ENCODE assay signal across 16 cellular contexts in the genomic region with DNA sequence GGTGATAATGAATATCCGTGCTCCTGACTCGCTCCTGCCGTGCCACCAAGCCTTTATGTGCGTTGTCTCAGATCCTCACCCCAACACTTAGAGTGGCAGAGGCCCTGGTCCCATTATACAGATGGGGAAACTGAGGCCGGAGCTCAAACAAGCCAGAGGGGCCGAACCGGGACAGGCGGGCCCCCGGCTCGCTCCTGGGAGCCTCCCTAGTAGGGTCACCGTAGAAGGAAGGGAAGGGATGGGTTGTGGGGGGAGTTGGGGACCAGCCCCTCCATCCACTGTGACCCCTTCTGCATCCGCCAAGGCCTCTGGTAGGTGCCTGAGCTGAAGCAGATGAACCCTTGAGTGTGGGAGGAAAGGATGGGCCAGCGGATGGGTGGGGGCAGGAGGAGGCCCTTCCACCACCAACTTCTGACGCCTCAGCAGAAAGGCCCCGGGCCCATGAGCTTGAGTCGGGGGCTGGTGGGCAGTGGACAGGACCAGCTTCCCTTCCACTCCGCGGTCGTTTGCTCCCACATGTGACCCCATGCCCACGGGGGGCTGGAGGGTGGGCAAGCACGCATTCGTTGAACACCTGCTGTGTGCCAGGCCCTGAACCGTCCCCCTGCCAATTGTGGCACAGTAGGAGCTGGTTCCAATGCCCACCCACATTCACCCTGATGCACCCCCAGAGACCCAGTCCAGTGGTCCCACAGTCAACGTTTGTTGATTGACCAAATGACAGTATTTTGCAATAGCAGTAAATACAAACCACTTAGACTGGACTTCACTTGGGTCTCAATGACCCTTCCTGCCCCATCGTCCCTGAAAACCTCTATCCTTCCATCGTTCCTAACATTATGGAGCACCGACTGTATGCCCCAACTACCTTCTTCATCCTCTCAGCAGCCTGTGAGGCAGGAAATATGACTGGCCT. TPM values are rescaled to one million over a fixed set of nuclear protein-coding genes. Genes with fewer than 3 reads are reported as not detected.
DNase-seq lines count a peak whose midpoint lies in the region; ATAC-seq, FAIRE-seq and TF ChIP-seq lines count a peak whose summit lies in the region.
"Had no signal": no experiment of that assay in that cellular context is flagged by ENCODE, and none has a peak within 500 bp of the region (broad histone marks: within the 10 kb centered on the region; RNA-seq: fewer than 3 reads in every experiment).

No MANE protein-coding gene starts in this region.

- no peak overlapping the region for H3K23ac ChIP-seq in H1 (ENCODE audit: insufficient read length)

- POLR2A ChIA-PET in H1 (lab: Charles Lee; ENCODE audit: partially characterized antibody), result no interaction called here

- H3K79me2 ChIP-seq in H1 (ENCODE audit: control insufficient read depth in 1 of 2, insufficient read depth in 2 of 2, low read length in 2 of 2), result no peaks in the 10 kb centered on the region
- H3K79me2 ChIP-seq in neural cell (replicated peaks; ENCODE audit: insufficient read depth, low read length), result no peaks in the 10 kb centered on the region

- H3K4ac ChIP-seq in H1 (replicated peaks; ENCODE audit: insufficient read length, low read depth, low read length), result peak overlapping the region; percentile 3

- no peak overlapping the region for H3K27ac ChIP-seq in HUES48 (ENCODE audit: low read depth, low read length)
- no peak overlapping the region for H3K27ac ChIP-seq in H1 (ENCODE audit: low read depth, low read length)
- no peak overlapping the region for H3K27ac ChIP-seq in neural cell (ENCODE audit: low read length)

- H2AK5ac ChIP-seq in H1 (ENCODE audit: low read depth, low read length), result no peak overlapping the region

- TF ChIP-seq EP300 in H1 (IDR thresholded peaks at IDR 0.05; ENCODE audit: borderline replicate concordance in 1 of 2, low read depth in 2 of 2, low read length in 2 of 2) (no peak), neural cell (conservative IDR thresholded peaks at IDR 0.05; ENCODE audit: poor library complexity, severe bottlenecking) (no peak)

- H3K36me3 ChIP-seq in ES-I3 (ENCODE audit: insufficient read depth, low read length), result no peaks in the 10 kb centered on the region
- no peaks in the 10 kb centered on the region for H3K36me3 ChIP-seq in HUES48 (ENCODE audit: control insufficient read depth, insufficient read depth, low read length)
- H3K36me3 ChIP-seq in H1 (ENCODE audit: control insufficient read depth in 2 of 4, insufficient read depth in 4 of 4, low read length in 3 of 4), result no peaks in the 10 kb centered on the region
- H3K36me3 ChIP-seq in neural cell (ENCODE audit: insufficient read depth, low read length), result no peaks in the 10 kb centered on the region

- 0 out of 2 replicates have a peak overlapping the region, but pooled peaks have one; percentile 27 for H2BK12ac ChIP-seq in H1 (ENCODE audit: low read depth, low read length)

- H3K4me2 ChIP-seq in H1 (ENCODE audit: insufficient read depth in 1 of 2, low read depth in 2 of 2, low read length in 2 of 2) (peak overlapping the region; percentile 43 to 55; a peak in 3 of 4 replicates), neural cell (ENCODE audit: low read length) (no peak overlapping the region)

- no peaks in the 10 kb centered on the region for H3K79me1 ChIP-seq in H1 (ENCODE audit: low read depth, low read length)

- peak overlapping the region; percentile 30; the same call in 1 of the 2 replicates for H3K9ac ChIP-seq in ES-I3 (ENCODE audit: low read depth, low read length)
- H3K9ac ChIP-seq in HUES48 (ENCODE audit: low read depth, low read length), result no peak overlapping the region
- no peak overlapping the region for H3K9ac ChIP-seq in H1 (replicated peaks in 1 of 4; ENCODE audit: extremely low read depth in 1 of 4, low read depth in 3 of 4, low read length in 3 of 4)
- H3K9ac ChIP-seq in neural cell (ENCODE audit: low read length), result no peak overlapping the region

- H3K18ac ChIP-seq in H1 (ENCODE audit: extremely low read depth, low read length), result no peak overlapping the region

- peaks cover 61% of the 10 kb centered on the region for H3K27me3 ChIP-seq in HUES48 (ENCODE audit: control insufficient read depth, insufficient read depth, low read length)
- H3K27me3 ChIP-seq in H1 (replicated peaks in 1 of 4; ENCODE audit: control insufficient read depth in 3 of 4, extremely low read depth in 1 of 4, insufficient read depth in 3 of 4, low read length in 3 of 4), result peaks cover 14 to 52% (median 42%) of the 10 kb centered on the region in 4 experiments
- peaks cover 33% of the 10 kb centered on the region for H3K27me3 ChIP-seq in neural cell (ENCODE audit: insufficient read depth, low read depth, low read length)

- no peak overlapping the region for H3K14ac ChIP-seq in H1 (ENCODE audit: insufficient read length)

- no peaks in the 10 kb centered on the region; the same call in none of the 2 replicates for H3K23me2 ChIP-seq in H1 (ENCODE audit: low read depth, low read length)

- TF ChIP-seq CTCF in H1 (IDR thresholded peaks at IDR 0.05; ENCODE audit: control extremely low read depth in 1 of 3, insufficient read depth in 1 of 3, low read depth in 1 of 3, low read length in 3 of 3) (no peak), neural cell (IDR thresholded peaks at IDR 0.05; ENCODE audit: poor library complexity, severe bottlenecking) (no peak)

- H3K56ac ChIP-seq in H1 (replicated peaks; ENCODE audit: insufficient read length, low read depth, low read length), result no peak overlapping the region

- peaks cover 0 to 6% of the 10 kb centered on the region in 2 experiments for H4K20me1 ChIP-seq in H1 (replicated peaks in 1 of 2; ENCODE audit: control insufficient read depth in 1 of 2, insufficient read depth in 2 of 2, low read length in 2 of 2)
- no peaks in the 10 kb centered on the region for H4K20me1 ChIP-seq in neural cell (ENCODE audit: insufficient read depth)

- peak overlapping the region; percentile 83; the same call in 1 of the 2 replicates for H4K8ac ChIP-seq in H1 (ENCODE audit: extremely low read depth, insufficient read depth, low read length)

- no peak overlapping the region for H2BK20ac ChIP-seq in H1 (ENCODE audit: low read length)

- no peak for TF ChIP-seq POLR2A in H1 (IDR thresholded peaks at IDR 0.05; ENCODE audit: control extremely low read depth in 1 of 2, low read depth in 2 of 2, low read length in 2 of 2)

- H4K91ac ChIP-seq in H1 (replicated peaks; ENCODE audit: insufficient read length, low read length), result no peak overlapping the region

- WGBS in H1 (ENCODE audit: extremely low coverage in 1 of 2, insufficient coverage in 1 of 2, insufficient read length in 1 of 2, insufficient replicate concordance in 2 of 2, low coverage in 1 of 2, low lambda C conversion rate in 2 of 2, missing lambda C conversion rate in 1 of 2), 2 experiments, result 70% methylated on average over 24 of the region's 27 CpGs; no CpG with 5 or more reads in 1 of the 2 experiments

- DNase-seq in H1 (ENCODE audit: low read depth in 1 of 2, low spot score in 2 of 2), result no peak
- DNase-seq in occipital lobe (lab: John Stamatoyannopoulos, UW), result no peak
- no peak for DNase-seq in left colon
- DNase-seq: DMS 273 treated with DMSO at 0.1 percent for 48 hours, Kasumi-1, NCI-H1105, NCI-H187, NCI-H2171, NCI-H446, NCI-H69 had no signal

- no peak overlapping the region for H2BK5ac ChIP-seq in H1 (ENCODE audit: low read depth, low read length)

- intact Hi-C loops in left colon (cut with DNase I, micrococcal nuclease), result loop anchor here (10.0 kb wide), 2 partner anchors 88 to 132 kb away; no protein-coding TSS in a partner anchor

- H3K4me1 ChIP-seq in ES-I3 (ENCODE audit: insufficient read depth, low read length) (no peaks in the 10 kb centered on the region), HUES48 (ENCODE audit: control insufficient read depth, insufficient read depth, low read length) (no peaks in the 10 kb centered on the region), H1 (replicated peaks in 1 of 4; ENCODE audit: control insufficient read depth in 3 of 4, insufficient read depth in 4 of 4, low read length in 3 of 4) (peaks cover 0 to 6% (median 2%) of the 10 kb centered on the region in 4 experiments; a peak in 4 of 7 replicates)

- H3K4me3 ChIP-seq in HUES48 (ENCODE audit: low read depth, low read length), result peak overlapping the region; percentile 45; the same call in 1 of the 2 replicates
- peak overlapping the region in 2 of 4 experiments; percentile 18 to 59; a peak in 4 of 8 replicates for H3K4me3 ChIP-seq in H1 (ENCODE audit: extremely low read depth in 1 of 4, insufficient read depth in 2 of 4, low read depth in 3 of 4, low read length in 4 of 4)
- peak overlapping the region; percentile 34 for H3K4me3 ChIP-seq in neural cell (ENCODE audit: low read length)

- H2AFZ ChIP-seq in H1 (ENCODE audit: low read length), result no peak overlapping the region
- no peak overlapping the region for H2AFZ ChIP-seq in neural cell (ENCODE audit: low read depth, low read length)

- CTCF ChIA-PET in H1 (lab: Charles Lee; ENCODE audit: partially characterized antibody), result interaction anchor here (1.0 to 1.9 kb wide), 4 partner anchors 47 to 150 kb away, joined by 3 to 5 read pairs (median 3); no protein-coding TSS in a partner anchor

- no peaks in the 10 kb centered on the region for H3K9me2 ChIP-seq in neural cell (ENCODE audit: insufficient read depth, low read length)

- FAIRE-seq in H1 (lab: Jason Lieb, UNC), result no peak
- FAIRE-seq: GM12892 had no signal

- H4K5ac ChIP-seq in H1 (ENCODE audit: insufficient read length, low read depth, low read length), result no peak overlapping the region

- TF ChIP-seq RAD21 in H1 (IDR thresholded peaks at IDR 0.05 in 1 of 2, conservative IDR thresholded peaks at IDR 0.05 in 1 of 2; ENCODE audit: low read depth in 2 of 2, low read length in 2 of 2) (no peak), neural cell (conservative IDR thresholded peaks at IDR 0.05) (no peak)

- H2BK120ac ChIP-seq in H1 (replicated peaks; ENCODE audit: low read depth, low read length), result no peak overlapping the region

- no peak overlapping the region for H2BK15ac ChIP-seq in H1 (ENCODE audit: low read length)

- no peaks in the 10 kb centered on the region for H3F3A ChIP-seq in neural cell (ENCODE audit: insufficient read depth, low read length, poor library complexity, severe bottlenecking)

- no peaks in the 10 kb centered on the region for H3K9me3 ChIP-seq in ES-I3 (ENCODE audit: control insufficient read depth, insufficient read depth, low read length)
- H3K9me3 ChIP-seq in HUES48 (ENCODE audit: control insufficient read depth, insufficient read depth, low read length), result no peaks in the 10 kb centered on the region
- H3K9me3 ChIP-seq in H1 (ENCODE audit: insufficient read depth in 2 of 2, low read depth in 1 of 2, low read length in 1 of 2), result no peaks in the 10 kb centered on the region
- H3K9me3 ChIP-seq in neural cell (ENCODE audit: low read length), result no peaks in the 10 kb centered on the region

- ATAC-seq in HG03442 (IDR thresholded peaks at IDR 0.05; ENCODE audit: unreplicated experiment) (no peak), HG03354 (IDR thresholded peaks at IDR 0.05; ENCODE audit: poor library complexity, severe bottlenecking, unreplicated experiment) (no peak), left colon (no peak)

RNA-seq across cellular contexts. Expression of gene TCF3, which starts 24.2 kb away (rescaled TPM):
- 340 and 348 TPM in 2 replicates for total RNA-seq in H1 (2021; fragmentation: NEBNext Ultra II Directional; extraction: Animal tissue kit (Norgen Biotek cat#: 25700))
- polyA plus RNA-seq in H1 (2011; rRNA removed) (241 and 471 TPM in 2 replicates), neural cell (31.7 and 44.9 TPM in 2 replicates)
- 271 TPM for polyA plus RNA-seq in H1 (2011; cell fraction: cytosol; rRNA removed)
- 468 TPM for polyA plus RNA-seq in H1 (2011; cell fraction: nucleus; rRNA removed)
- polyA plus RNA-seq in H1 (2012, experiment 1 of 2), result 258 to 276 TPM (median 262 TPM) in 4 replicates
- 216 TPM for polyA plus RNA-seq in H1 (2012, experiment 2 of 2)
- polyA plus RNA-seq in H1 (2013, experiment 1 of 2), result 188 TPM
- 190 TPM for polyA plus RNA-seq in H1 (2013, experiment 2 of 2)
- polyA minus RNA-seq in H1 (2011; rRNA and poly(A)+ RNA removed), result 47.7 and 78.0 TPM in 2 replicates
- polyA minus RNA-seq in H1 (2011; cell fraction: cytosol; rRNA and poly(A)+ RNA removed), result 232 TPM
- 124 TPM for polyA minus RNA-seq in H1 (2011; cell fraction: nucleus; rRNA and poly(A)+ RNA removed)
- polyA minus RNA-seq in neural cell, result 36.6 and 40.4 TPM in 2 replicates
- total RNA-seq in occipital lobe (20.9 TPM), left colon (10 to 100 TPM; 64.1 to 64.7 TPM)
